9 cellular contexts compared by ENCODE assay signal in the genomic region with DNA sequence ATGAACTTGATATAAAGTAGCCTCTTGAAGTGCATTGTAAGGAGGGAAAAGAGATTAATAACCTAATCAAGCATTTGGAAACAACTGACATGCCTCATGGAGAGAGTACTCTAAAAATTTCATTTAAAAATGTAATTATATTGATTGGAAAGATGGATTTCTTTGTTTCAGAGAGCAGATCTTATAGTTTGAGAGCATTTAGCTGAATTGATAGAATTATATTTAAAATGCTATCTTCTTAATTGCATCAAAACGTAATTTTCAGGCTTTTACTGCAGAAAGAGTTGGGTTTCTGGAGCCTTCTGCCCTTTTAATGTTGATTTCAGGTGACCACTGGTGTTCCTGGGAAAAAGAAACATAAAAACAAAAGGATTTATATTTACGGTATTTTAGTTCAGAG.
"Had no signal": no experiment of that assay in that cellular context is flagged by ENCODE, and none has a peak within 500 bp of the region (broad histone marks: within the 10 kb centered on the region; RNA-seq: fewer than 3 reads in every experiment).

No MANE protein-coding gene starts in this region.

- H3K27ac ChIP-seq: GM23248 had no signal

- H3K4me3 Mint-ChIP-seq: GM23338, H9, HFFc6 had no signal

- DNase-seq: GM23248, GOT3, H7, H9, HCEC 1CT, HFFc6 had no signal

- H3K4me3 ChIP-seq: GM23248, GM23338, HAP-1 had no signal

- H3K9me3 Mint-ChIP-seq: GM23338 had no signal

- H3K9ac ChIP-seq: GM23248 had no signal

- H3K36me3 ChIP-seq: HAP-1 had no signal

- H3K9me3 ChIP-seq: HAP-1 had no signal

- H2AFZ ChIP-seq: GM23248, GM23338 had no signal

- H3K27ac Mint-ChIP-seq: GM23338, H9, HFFc6 had no signal

- H3K4me2 ChIP-seq: GM23338 had no signal

- ATAC-seq: GM23338, HCT116 had no signal

- H3K4me1 ChIP-seq: HAP-1 had no signal
